14 cellular contexts compared by ENCODE assay signal in genomic region chr20:62902926-62903615, GRCh38. TPM values are rescaled to one million over a fixed set of nuclear protein-coding genes. Genes with fewer than 3 reads are reported as not detected.
DNase-seq lines count a peak whose midpoint lies in the region; ATAC-seq and TF ChIP-seq lines count a peak whose summit lies in the region.
"Had no signal": no experiment of that assay in that cellular context is flagged by ENCODE, and none has a peak within 500 bp of the region (broad histone marks: within the 10 kb centered on the region; RNA-seq: fewer than 3 reads in every experiment).

No MANE protein-coding gene starts in this region.

- H2AFZ ChIP-seq in PC-3 (ENCODE audit: low read length): no peak overlapping the region

- CTCF ChIA-PET in PC-3 (lab: Charles Lee): interaction anchor here (0.6 to 0.8 kb wide), 2 partner anchors 28 to 35 kb away, joined by 3 to 4 read pairs; partner anchors contain the start of gene GID8

- peaks cover 16% of the 10 kb centered on the region for H3K36me3 Mint-ChIP-seq in natural killer cell
- peaks cover 15% of the 10 kb centered on the region for H3K36me3 Mint-ChIP-seq in natural killer cell treated with Interleukin-12 subunit alpha and Interleukin-12 subunit beta and Interleukin-15 and Interleukin-18, amount 100 ng/mL, for 72 hours

- H3K9me3 Mint-ChIP-seq in natural killer cell: no peaks in the 10 kb centered on the region
- no peaks in the 10 kb centered on the region for H3K9me3 Mint-ChIP-seq in natural killer cell treated with Interleukin-12 subunit alpha and Interleukin-12 subunit beta and Interleukin-15 and Interleukin-18, amount 100 ng/mL, for 72 hours
- no peaks in the 10 kb centered on the region for H3K9me3 Mint-ChIP-seq in stimulated activated naive CD8-positive, alpha-beta T cell treated with anti-CD3 and anti-CD28 coated beads, Interleukin-15, amount 100 ng/mL, for 72 hours

- H3K4me3 ChIP-seq in PC-3 (ENCODE audit: low read length): no peak overlapping the region
- H3K4me3 ChIP-seq in choroid plexus epithelial cell (ENCODE audit: low read depth, low read length): no peak overlapping the region
- H3K4me3 ChIP-seq: gastrocnemius medialis had no signal

- 0 out of 2 replicates have a peak, but pooled peaks cover 1% of the 10 kb centered on the region for H3K79me2 ChIP-seq in PC-3 (ENCODE audit: low read length)

- intact Hi-C loops in natural killer cell (cut with micrococcal nuclease): no loop called here
- intact Hi-C loops in PC-3 (cut with micrococcal nuclease): no loop called here

- H3K9me3 ChIP-seq in PC-3 (ENCODE audit: low read length): no peaks in the 10 kb centered on the region
- H3K9me3 ChIP-seq: gastrocnemius medialis had no signal

- H3K4me3 Mint-ChIP-seq in natural killer cell: no peak overlapping the region
- H3K4me3 Mint-ChIP-seq in natural killer cell treated with Interleukin-12 subunit alpha and Interleukin-12 subunit beta and Interleukin-15 and Interleukin-18, amount 100 ng/mL, for 72 hours: no peak overlapping the region
- H3K4me3 Mint-ChIP-seq in stimulated activated naive CD8-positive, alpha-beta T cell treated with anti-CD3 and anti-CD28 coated beads, Interleukin-15, amount 100 ng/mL, for 72 hours: no peak overlapping the region
- H3K4me3 Mint-ChIP-seq: B cell had no signal

- no peak for DNase-seq in natural killer cell
- DNase-seq in natural killer cell treated with Interleukin-12 subunit alpha and Interleukin-12 subunit beta and Interleukin-15 and Interleukin-18, amount 100 ng/mL, for 72 hours (ENCODE audit: low spot score): no peak
- peak; percentile 25 for DNase-seq in PC-3
- peak; percentile 80 for DNase-seq in choroid plexus epithelial cell (ENCODE audit: low read depth)
- DNase-seq in stimulated activated naive CD8-positive, alpha-beta T cell treated with anti-CD3 and anti-CD28 coated beads, Interleukin-15, amount 100 ng/mL, for 72 hours: no peak
- no peak for DNase-seq in NCI-H1417 (lab: John Stamatoyannopoulos, UW)
- no peak for DNase-seq in cortex of kidney (lab: John Stamatoyannopoulos, UW)
- no peak for DNase-seq in activated CD8-positive, alpha-beta memory T cell treated with anti-CD3 and anti-CD28 coated beads, Interleukin-2, amount 50 U/mL, for 48 hours
- DNase-seq: activated naive CD4-positive, alpha-beta T cell; DMS 273 treated with DMSO at 0.1 percent for 48 hours; gastrocnemius medialis; NCI-H2029 treated with DMSO at 0.1 percent for 48 hours; NCI-H526 treated with DMSO at 0.1 percent for 48 hours had no signal

- no peaks in the 10 kb centered on the region for H3K27me3 Mint-ChIP-seq in natural killer cell (ENCODE audit: low read depth in 2 of 2)
- no peaks in the 10 kb centered on the region for H3K27me3 Mint-ChIP-seq in natural killer cell treated with Interleukin-12 subunit alpha and Interleukin-12 subunit beta and Interleukin-15 and Interleukin-18, amount 100 ng/mL, for 72 hours
- H3K27me3 Mint-ChIP-seq in stimulated activated naive CD8-positive, alpha-beta T cell treated with anti-CD3 and anti-CD28 coated beads, Interleukin-15, amount 100 ng/mL, for 72 hours: no peaks in the 10 kb centered on the region
- H3K27me3 Mint-ChIP-seq: B cell had no signal

- no peak overlapping the region for H3K27ac ChIP-seq in PC-3 (ENCODE audit: low read length)
- H3K27ac ChIP-seq: gastrocnemius medialis had no signal

- no TSS peak for BruUV-seq in PC-3 (replicated peaks; lab: Mats Ljungman, UMichigan)

- peak overlapping the region; percentile 49 to 57 for H3K27ac Mint-ChIP-seq in natural killer cell
- H3K27ac Mint-ChIP-seq in natural killer cell treated with Interleukin-12 subunit alpha and Interleukin-12 subunit beta and Interleukin-15 and Interleukin-18, amount 100 ng/mL, for 72 hours: no peak overlapping the region
- H3K27ac Mint-ChIP-seq in stimulated activated naive CD8-positive, alpha-beta T cell treated with anti-CD3 and anti-CD28 coated beads, Interleukin-15, amount 100 ng/mL, for 72 hours: peak overlapping the region in 1 of 2 donors; percentile 94
- H3K27ac Mint-ChIP-seq: B cell had no signal

- 0 out of 2 replicates have a peak, but pooled peaks cover 9% of the 10 kb centered on the region for H4K20me1 ChIP-seq in PC-3 (ENCODE audit: low read length)

- no peak overlapping the region for H3K9ac ChIP-seq in PC-3 (ENCODE audit: low read length)

- ATAC-seq in natural killer cell (no peak), PC-3 (peak; percentile 34)
- ATAC-seq in natural killer cell treated with Interleukin-12 subunit alpha and Interleukin-12 subunit beta and Interleukin-15 and Interleukin-18, amount 100 ng/mL, for 72 hours: no peak
- peak; percentile 67 for ATAC-seq in stimulated activated naive CD8-positive, alpha-beta T cell treated with anti-CD3 and anti-CD28 coated beads, Interleukin-15, amount 100 ng/mL, for 72 hours
- ATAC-seq: gastrocnemius medialis had no signal

- H3K27me3 ChIP-seq in PC-3 (ENCODE audit: low read length): no peaks in the 10 kb centered on the region

- peaks cover 61% of the 10 kb centered on the region for H3K36me3 ChIP-seq in PC-3 (ENCODE audit: low read depth, low read length)

- TF ChIP-seq CTCF in natural killer cell (IDR thresholded peaks at IDR 0.05) (no peak), PC-3 (conservative IDR thresholded peaks at IDR 0.05; ENCODE audit: low read depth, low read length) (no peak), choroid plexus epithelial cell (conservative IDR thresholded peaks at IDR 0.05; ENCODE audit: low read depth, low read length) (no peak)

- H3K4me2 ChIP-seq in PC-3 (ENCODE audit: low read length): no peak overlapping the region

- H3K4me1 Mint-ChIP-seq in natural killer cell: peaks cover 21 to 24% of the 10 kb centered on the region in 2 donors
- peaks cover 19 to 29% of the 10 kb centered on the region in 2 donors for H3K4me1 Mint-ChIP-seq in natural killer cell treated with Interleukin-12 subunit alpha and Interleukin-12 subunit beta and Interleukin-15 and Interleukin-18, amount 100 ng/mL, for 72 hours (ENCODE audit: low read depth in 2 of 2)
- peaks cover 65% of the 10 kb centered on the region for H3K4me1 Mint-ChIP-seq in stimulated activated naive CD8-positive, alpha-beta T cell treated with anti-CD3 and anti-CD28 coated beads, Interleukin-15, amount 100 ng/mL, for 72 hours

- H3F3A ChIP-seq in PC-3 (ENCODE audit: low read length, unreplicated experiment): no peaks in the 10 kb centered on the region

- POLR2A ChIA-PET in PC-3 (lab: Charles Lee; ENCODE audit: unreplicated experiment): interaction anchor here (0.6 kb wide), 1 partner anchor 279 kb away, joined by 3 read pairs; no protein-coding TSS in a partner anchor

- peaks cover 15% of the 10 kb centered on the region for H3K4me1 ChIP-seq in PC-3 (ENCODE audit: insufficient read depth, low read length)

- H3K9me2 ChIP-seq in PC-3 (replicated peaks; ENCODE audit: low read length): no peaks in the 10 kb centered on the region

RNA-seq across cellular contexts. Expression of gene DIDO1, which starts 23.2 kb away (rescaled TPM):
- total RNA-seq in natural killer cell: 100 to 1,000 TPM in 1 of 3 donors, 10 to 100 TPM in 2; 79.5 to 116 (median 83.4) TPM
- total RNA-seq in natural killer cell treated with Interleukin-12 subunit alpha and Interleukin-12 subunit beta and Interleukin-15 and Interleukin-18, amount 100 ng/mL, for 72 hours: 10 to 100 TPM; 57.6 to 81.1 TPM
- 33.2 and 40.4 TPM in 2 replicates for total RNA-seq in PC-3 (2014; rRNA removed)

RNA-seq across cellular contexts. Expression of gene GID8, which starts 34.9 kb away (rescaled TPM):
- total RNA-seq in natural killer cell (10 to 100 TPM; 45.1 to 60.1 (median 53.1) TPM), PC-3 (2014; rRNA removed) (37.2 and 47.5 TPM in 2 replicates)
- 10 to 100 TPM; 34.9 to 35.5 TPM for total RNA-seq in natural killer cell treated with Interleukin-12 subunit alpha and Interleukin-12 subunit beta and Interleukin-15 and Interleukin-18, amount 100 ng/mL, for 72 hours

RNA-seq across cellular contexts. Expression of gene TCFL5, which starts 41.4 kb away (rescaled TPM):
- 1 to 10 TPM; 5.1 to 8.0 (median 6.4) TPM for total RNA-seq in natural killer cell
- total RNA-seq in natural killer cell treated with Interleukin-12 subunit alpha and Interleukin-12 subunit beta and Interleukin-15 and Interleukin-18, amount 100 ng/mL, for 72 hours: 1 to 10 TPM; 4.1 to 5.9 TPM
- 15.8 and 21.7 TPM in 2 replicates for total RNA-seq in PC-3 (2014; rRNA removed)

RNA-seq across cellular contexts. Expression of gene SLC17A9, which starts 49.4 kb away (rescaled TPM):
- total RNA-seq in natural killer cell: 10 to 100 TPM; 22.3 to 24.0 (median 23.8) TPM
- total RNA-seq in natural killer cell treated with Interleukin-12 subunit alpha and Interleukin-12 subunit beta and Interleukin-15 and Interleukin-18, amount 100 ng/mL, for 72 hours: 100 to 1,000 TPM in 1 of 2 donors, 10 to 100 TPM in 1; 34.9 to 100 TPM
- not detected in 2 replicates for total RNA-seq in PC-3 (2014; rRNA removed)

Comparison
In these comparisons a context has a peak if more than half of its experiments do, and no peak if none do; other contexts are left out.
1. H3K27ac Mint-ChIP-seq: peak in natural killer cell (2 of 2); none in natural killer cell treated with Interleukin-12 subunit alpha and Interleukin-12 subunit beta and Interleukin-15 and Interleukin-18, amount 100 ng/mL, for 72 hours (0 of 2).
2. ATAC-seq: peak in PC-3 (single experiment) and stimulated activated naive CD8-positive, alpha-beta T cell treated with anti-CD3 and anti-CD28 coated beads, Interleukin-15, amount 100 ng/mL, for 72 hours (single experiment); none in natural killer cell (0 of 3) and natural killer cell treated with Interleukin-12 subunit alpha and Interleukin-12 subunit beta and Interleukin-15 and Interleukin-18, amount 100 ng/mL, for 72 hours (0 of 2).
3. DNase-seq: peak in PC-3 (single experiment) and choroid plexus epithelial cell (single experiment); none in natural killer cell (single experiment), natural killer cell treated with Interleukin-12 subunit alpha and Interleukin-12 subunit beta and Interleukin-15 and Interleukin-18, amount 100 ng/mL, for 72 hours (single experiment), stimulated activated naive CD8-positive, alpha-beta T cell treated with anti-CD3 and anti-CD28 coated beads, Interleukin-15, amount 100 ng/mL, for 72 hours (0 of 2), NCI-H1417 (0 of 3), cortex of kidney (single experiment) and activated CD8-positive, alpha-beta memory T cell treated with anti-CD3 and anti-CD28 coated beads, Interleukin-2, amount 50 U/mL, for 48 hours (single experiment).